Comparison of ENCODE assay signal across 10 cellular contexts in the genomic region with DNA sequence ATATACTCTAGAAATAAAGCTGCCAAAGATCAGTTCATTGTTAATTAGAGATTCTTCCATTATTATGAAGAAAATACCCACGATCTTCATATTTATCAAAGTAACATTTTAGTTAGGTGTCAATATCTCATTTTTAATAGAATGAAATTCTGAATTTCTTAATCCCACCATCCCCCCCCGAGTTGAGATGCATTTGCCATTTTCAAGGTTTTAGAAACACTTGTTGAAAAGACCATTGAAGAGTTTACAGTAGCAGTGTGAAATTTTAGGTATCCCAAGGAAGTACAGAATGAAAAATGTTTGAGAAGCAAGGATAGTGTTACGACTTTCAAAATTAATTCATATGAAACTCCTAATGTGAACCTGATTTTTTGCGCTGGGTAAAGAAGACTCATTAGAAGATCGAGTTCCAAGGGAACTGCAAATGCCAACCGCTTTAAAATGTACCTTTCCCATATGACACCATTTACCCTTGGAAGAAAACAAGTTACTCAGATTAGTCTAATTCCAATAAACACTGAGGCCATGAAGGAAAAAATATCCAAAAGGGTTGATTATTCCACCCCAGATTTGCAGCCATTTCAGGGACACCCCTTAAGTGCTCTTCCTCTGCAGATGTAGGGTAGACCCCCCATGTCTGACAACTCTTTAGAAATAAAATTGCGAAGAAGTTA. TPM values are rescaled to one million over a fixed set of nuclear protein-coding genes. Genes with fewer than 3 reads are reported as not detected.
DNase-seq lines count a peak whose midpoint lies in the region; ATAC-seq and TF ChIP-seq lines count a peak whose summit lies in the region.
"Had no signal": no experiment of that assay in that cellular context is flagged by ENCODE, and none has a peak within 500 bp of the region (broad histone marks: within the 10 kb centered on the region; RNA-seq: fewer than 3 reads in every experiment).

No MANE protein-coding gene starts in this region.

- H3K4me1 ChIP-seq in Karpas-422 (ENCODE audit: low read length), result peaks cover 62% of the 10 kb centered on the region
- no peaks in the 10 kb centered on the region for H3K4me1 ChIP-seq in rectal smooth muscle tissue (ENCODE audit: control insufficient read depth, insufficient read depth, low read length)
- H3K4me1 ChIP-seq in left lung, result peaks cover 7 to 22% of the 10 kb centered on the region in 2 donors

- H3K79me2 ChIP-seq in Karpas-422 (ENCODE audit: low read length), result peaks cover 63% of the 10 kb centered on the region

- intact Hi-C loops in left lung (cut with DNase I), result no loop called here

- no peak overlapping the region for H2AFZ ChIP-seq in Karpas-422 (ENCODE audit: low read length)

- TF ChIP-seq CTCF in GM06990 (IDR thresholded peaks at IDR 0.05; ENCODE audit: insufficient read depth, low read length, poor library complexity, severe bottlenecking) (no peak), left lung (IDR thresholded peaks at IDR 0.05) (no peak)

- H3K4me3 ChIP-seq in GM06990 (replicated peaks; ENCODE audit: low read depth, low read length) (peak overlapping the region; percentile 77), Karpas-422 (ENCODE audit: low read length) (peak overlapping the region; percentile 84), rectal smooth muscle tissue (ENCODE audit: low read length) (peak overlapping the region; percentile 38), left lung (peak overlapping the region in 1 of 2 donors; percentile 25)

- H3K9me2 ChIP-seq in Karpas-422 (replicated peaks; ENCODE audit: insufficient read depth, low read length), result no peaks in the 10 kb centered on the region

- H3K27ac ChIP-seq in Karpas-422 (ENCODE audit: low read length) (peak overlapping the region; percentile 98), rectal smooth muscle tissue (ENCODE audit: low read depth, low read length) (no peak overlapping the region), left lung (no peak overlapping the region)

- H3K27me3 Mint-ChIP-seq in central memory CD8-positive, alpha-beta T cell, result no peaks in the 10 kb centered on the region

- peak overlapping the region; percentile 85 for H3K4me3 Mint-ChIP-seq in central memory CD8-positive, alpha-beta T cell
- H3K4me3 Mint-ChIP-seq: endodermal cell had no signal

- H3K27me3 ChIP-seq in GM06990 (replicated peaks; ENCODE audit: control insufficient read depth, insufficient read depth, low read length), result no peaks in the 10 kb centered on the region
- H3K27me3 ChIP-seq in Karpas-422 (ENCODE audit: low read length), result no peaks in the 10 kb centered on the region
- H3K27me3 ChIP-seq in rectal smooth muscle tissue (ENCODE audit: control insufficient read depth, insufficient read depth, low read length), result peaks cover 7% of the 10 kb centered on the region
- H3K27me3 ChIP-seq in left lung, result peaks cover 47 to 97% of the 10 kb centered on the region in 2 donors

- peaks cover 52% of the 10 kb centered on the region for H3K4me1 Mint-ChIP-seq in central memory CD8-positive, alpha-beta T cell
- H3K4me1 Mint-ChIP-seq: endodermal cell had no signal

- ATAC-seq in central memory CD8-positive, alpha-beta T cell (replicated peaks; ENCODE audit: extremely low read depth, poor library complexity, severe bottlenecking), result peak; percentile 10
- no peak for ATAC-seq in left lung

- peak overlapping the region; percentile 89 for H3K9ac ChIP-seq in Karpas-422 (ENCODE audit: low read length)
- H3K9ac ChIP-seq in rectal smooth muscle tissue (ENCODE audit: low read length), result no peak overlapping the region

- no peak for DNase-seq in GM06990 (ENCODE audit: extremely low read depth, insufficient read length)
- DNase-seq in Karpas-422, result peak; percentile 83
- no peak for DNase-seq in central memory CD8-positive, alpha-beta T cell (ENCODE audit: low spot score in 2 of 2)
- DNase-seq in HuH-7.5 (ENCODE audit: low spot score), result no peak
- DNase-seq in effector CD8-positive, alpha-beta T cell (lab: John Stamatoyannopoulos, UW), result no peak
- DNase-seq in left lung, result no peak
- DNase-seq in NCI-H1930 (lab: John Stamatoyannopoulos, UW), result no peak

- peaks cover 34% of the 10 kb centered on the region for H3K36me3 Mint-ChIP-seq in central memory CD8-positive, alpha-beta T cell (ENCODE audit: insufficient read depth)

- H3K4me2 ChIP-seq in Karpas-422 (ENCODE audit: low read depth, low read length, poor library complexity, severe bottlenecking), result peak overlapping the region; percentile 99

- no peaks in the 10 kb centered on the region for H3K9me3 Mint-ChIP-seq in central memory CD8-positive, alpha-beta T cell

- H4K20me1 ChIP-seq in Karpas-422 (ENCODE audit: insufficient read depth, low read depth, low read length), result no peaks in the 10 kb centered on the region

- no peaks in the 10 kb centered on the region for H3K9me3 ChIP-seq in Karpas-422 (ENCODE audit: low read length)
- H3K9me3 ChIP-seq in left lung, result peaks cover 0 to 3% of the 10 kb centered on the region in 2 donors

- peak overlapping the region; percentile 97 for H3K27ac Mint-ChIP-seq in central memory CD8-positive, alpha-beta T cell (ENCODE audit: low read depth)
- H3K27ac Mint-ChIP-seq: endodermal cell had no signal

- H3K36me3 ChIP-seq in GM06990 (ENCODE audit: control insufficient read depth, insufficient read depth, low read length) (peaks cover 4% of the 10 kb centered on the region), Karpas-422 (ENCODE audit: insufficient read depth, low read length) (peaks cover 25% of the 10 kb centered on the region), rectal smooth muscle tissue (ENCODE audit: control insufficient read depth, insufficient read depth, low read length) (no peaks in the 10 kb centered on the region), left lung (no peaks in the 10 kb centered on the region)

RNA-seq across cellular contexts. Expression of a gene that starts 0.7 kb away (rescaled TPM):
- 83.0 and 137 TPM in 2 replicates for total RNA-seq in Karpas-422 (2014; rRNA removed; shearing (Covaris generic); ENCODE audit: low replicate concordance)
- total RNA-seq in left lung, result 1 to 10 TPM; 3.3 to 6.6 TPM
- total RNA-seq: pulmonary artery endothelial cell had no signal

RNA-seq across cellular contexts. Expression of a gene that starts 4.6 kb away (rescaled TPM):
- total RNA-seq in Karpas-422 (2014; rRNA removed; shearing (Covaris generic); ENCODE audit: low replicate concordance), result 3.9 and 10.4 TPM in 2 replicates
- total RNA-seq in left lung, result not detected
- total RNA-seq: endodermal cell, pulmonary artery endothelial cell had no signal

RNA-seq across cellular contexts. Expression of a gene that starts 55.1 kb away (rescaled TPM):
- 14.8 and 21.3 TPM in 2 replicates for total RNA-seq in Karpas-422 (2014; rRNA removed; shearing (Covaris generic); ENCODE audit: low replicate concordance)
- total RNA-seq in left lung, result 10 to 100 TPM in 1 of 2 donors, 1 to 10 TPM in 1; 9.2 to 16.7 TPM

Comparison
In these comparisons a context has a peak if more than half of its experiments do, and no peak if none do; other contexts are left out.
1. RNA of a gene that starts 0.7 kb away (total RNA-seq): 83.0 to 137 TPM in Karpas-422; 3.3 to 6.6 TPM in left lung; every median in the first group is over 10 times any median in the second.